23 cellular contexts compared by ENCODE assay signal in genomic region chr18:41922171-41922570, GRCh38. TPM values are rescaled to one million over a fixed set of nuclear protein-coding genes. Genes with fewer than 3 reads are reported as not detected.
A peak's percentile ranks its signal among the peaks of the same experiment; 100 is the strongest.
DNase-seq lines count a peak whose midpoint lies in the region; ATAC-seq, FAIRE-seq and TF ChIP-seq lines count a peak whose summit lies in the region.
"Had no signal": no experiment of that assay in that cellular context is flagged by ENCODE, and none has a peak within 500 bp of the region (broad histone marks: within the 10 kb centered on the region; RNA-seq: fewer than 3 reads in every experiment).

No MANE protein-coding gene starts in this region.

- no peaks in the 10 kb centered on the region for H3K36me3 Mint-ChIP-seq in brain
- H3K36me3 Mint-ChIP-seq in MCF 10A (ENCODE audit: insufficient read depth, unreplicated experiment): no peaks in the 10 kb centered on the region
- H3K36me3 Mint-ChIP-seq: CD4-positive, CD25-positive, alpha-beta regulatory T cell had no signal

- H3K4me3 Mint-ChIP-seq in brain (peak overlapping the region in 2 of 5 experiments; percentile 18 to 58), MCF 10A (ENCODE audit: unreplicated experiment) (no peak overlapping the region)
- H3K4me3 Mint-ChIP-seq: CD4-positive, CD25-positive, alpha-beta regulatory T cell; HFFc6 had no signal

- POLR2A ChIA-PET in MCF 10A (lab: Yijun Ruan, JAX): no interaction called here

- ATAC-seq in GM21381 (IDR thresholded peaks at IDR 0.05; ENCODE audit: unreplicated experiment): no peak
- ATAC-seq: HepG2 had no signal

- DNase-seq in D721Med (ENCODE audit: insufficient read length, low spot score) (no peak), M059J (ENCODE audit: low read depth) (peak; percentile 13), osteoblast (ENCODE audit: insufficient read length, low spot score, missing footprints) (no peak), DMS53 treated with DMSO at 0.1 percent for 48 hours (lab: John Stamatoyannopoulos, UW; ENCODE audit: unreplicated experiment) (no peak), MCF 10A (ENCODE audit: unreplicated experiment) (no peak)
- DNase-seq: CD4-positive, CD25-positive, alpha-beta regulatory T cell; GOT3; HFFc6; Karpas-422; MG63; NCI-H187; NCI-H2081 treated with DMSO at 0.1 percent for 48 hours; NCI-H446; NCI-H526; OCI-M1; Peyer's patch; SHP77 treated with DMSO at 0.1 percent for 48 hours had no signal

- H3K9me3 ChIP-seq in osteoblast (ENCODE audit: low read depth, low read length): no peaks in the 10 kb centered on the region
- H3K9me3 ChIP-seq: BLaER1, HAP-1, MG63, Peyer's patch had no signal

- H3K79me2 ChIP-seq in osteoblast (ENCODE audit: insufficient read depth, low read length): no peaks in the 10 kb centered on the region

- CTCF ChIA-PET in MCF 10A (lab: Yijun Ruan, JAX): interaction anchor here (0.6 to 0.8 kb wide), 2 partner anchors 17 to 1149 kb away, joined by 3 read pairs; no protein-coding TSS in a partner anchor

- H3K4me1 ChIP-seq in osteoblast (ENCODE audit: insufficient read depth, low read length): no peaks in the 10 kb centered on the region
- H3K4me1 ChIP-seq: BLaER1, HAP-1, Peyer's patch had no signal

- peak; percentile 69 for FAIRE-seq in D721Med (lab: Jason Lieb, UNC)
- FAIRE-seq: A204.1, HepG2 had no signal

- peak overlapping the region; percentile 15 for H2AFZ ChIP-seq in osteoblast (ENCODE audit: low read length)

- no peak overlapping the region for H3K4me2 ChIP-seq in osteoblast (ENCODE audit: insufficient read depth, low read length)
- H3K4me2 ChIP-seq: BLaER1 had no signal

- H3K4me1 Mint-ChIP-seq in brain (peaks cover 28% of the 10 kb centered on the region), MCF 10A (ENCODE audit: insufficient read depth, unreplicated experiment) (no peaks in the 10 kb centered on the region)
- H3K4me1 Mint-ChIP-seq: CD4-positive, CD25-positive, alpha-beta regulatory T cell had no signal

- no TSS peak for BruUV-seq in MCF 10A (replicated peaks; lab: Mats Ljungman, UMichigan)

- intact Hi-C loops in MCF 10A (cut with micrococcal nuclease): no loop called here

- no peaks in the 10 kb centered on the region for H3K36me3 ChIP-seq in osteoblast (ENCODE audit: insufficient read depth, low read length)
- H3K36me3 ChIP-seq: BLaER1, HAP-1, MG63, Peyer's patch had no signal

- H3K27ac Mint-ChIP-seq in brain (peak overlapping the region in 4 of 5 experiments; percentile 11 to 35 (median 17)), MCF 10A (ENCODE audit: low read depth, unreplicated experiment) (no peak overlapping the region)
- H3K27ac Mint-ChIP-seq: CD4-positive, CD25-positive, alpha-beta regulatory T cell; HFFc6 had no signal

- H4K20me1 ChIP-seq in osteoblast (ENCODE audit: insufficient read depth, low read length): no peaks in the 10 kb centered on the region
- H4K20me1 ChIP-seq: BLaER1 had no signal

- H3K9me3 Mint-ChIP-seq in brain: no peaks in the 10 kb centered on the region
- no peaks in the 10 kb centered on the region for H3K9me3 Mint-ChIP-seq in MCF 10A (ENCODE audit: unreplicated experiment)
- H3K9me3 Mint-ChIP-seq: CD4-positive, CD25-positive, alpha-beta regulatory T cell; HFFc6 had no signal

- H3K27ac ChIP-seq in osteoblast (ENCODE audit: low read depth, low read length): no peak overlapping the region
- H3K27ac ChIP-seq: BLaER1, Peyer's patch had no signal

- no peak overlapping the region for H3K4me3 ChIP-seq in osteoblast (ENCODE audit: insufficient read depth, low read length)
- H3K4me3 ChIP-seq: BLaER1, HAP-1, MG63, Peyer's patch had no signal

- no peak for TF ChIP-seq CTCF in D721Med (IDR thresholded peaks at IDR 0.05; ENCODE audit: insufficient read depth, missing control alignments)
- no peak for TF ChIP-seq CTCF in brain (conservative IDR thresholded peaks at IDR 0.05)
- TF ChIP-seq CTCF in osteoblast (IDR thresholded peaks at IDR 0.05; ENCODE audit: extremely low read depth, low read depth, low read length): no peak
- no peak for TF ChIP-seq CTCF in MCF 10A (IDR thresholded peaks at IDR 0.05; ENCODE audit: unreplicated experiment)

- H3K27me3 Mint-ChIP-seq in brain (peaks cover 17% of the 10 kb centered on the region), MCF 10A (ENCODE audit: insufficient read depth, unreplicated experiment) (no peaks in the 10 kb centered on the region)

- H3K27me3 ChIP-seq in osteoblast (ENCODE audit: insufficient read depth, low read length): no peaks in the 10 kb centered on the region
- H3K27me3 ChIP-seq: BLaER1, MG63, Peyer's patch had no signal

RNA-seq across cellular contexts. Expression of gene PIK3C3, which starts 32.9 kb away (rescaled TPM):
- total RNA-seq in M059J (2014; rRNA removed; shearing (Covaris generic)): 62.1 and 67.3 TPM in 2 replicates
- 38.5 TPM for polyA plus RNA-seq in brain (ENCODE audit: insufficient read depth, low read depth, low replicate concordance)
- total RNA-seq in osteoblast (48.6 and 59.4 TPM in 2 replicates), MCF 10A (2022) (50.5 and 55.4 TPM in 2 replicates)
